Comparison of ENCODE assay signal across 8 cellular contexts in genomic region chr6:33247977-33248642, GRCh38.
DNase-seq lines count a peak whose midpoint lies in the region; ATAC-seq and TF ChIP-seq lines count a peak whose summit lies in the region.

No MANE protein-coding gene starts in this region.

- TF ChIP-seq CTCF in AG09319 (IDR thresholded peaks at IDR 0.05; ENCODE audit: low read depth, low read length), result peak; percentile 88
- TF ChIP-seq CTCF in epithelial cell of esophagus (IDR thresholded peaks at IDR 0.05; ENCODE audit: insufficient read depth, low read depth, low read length, missing control alignments), result peak; percentile 93

- H3K4me3 ChIP-seq in epithelial cell of esophagus (ENCODE audit: low read length), result peak overlapping the region; percentile 52

- in situ Hi-C loops in KBM-7 (cut with MboI; ENCODE audit: low pct_unique_long_range_greater_than_20kb, low sequenced_read_pairs), result no loop called here

- DNase-seq in AG09319 (ENCODE audit: extremely low read depth, low read depth) (peak; percentile 59), KBM-7 (peak; percentile 93), OCI-M1 (lab: John Stamatoyannopoulos, UW) (peak; percentile 94), activated T-cell treated with anti-CD3 and anti-CD28 coated beads for 4 hours (peak; percentile 96), epithelial cell of esophagus (ENCODE audit: low read depth) (peak; percentile 87), middle frontal gyrus (ENCODE audit: extremely low spot score, low spot score) (peak; percentile 71)
- DNase-seq in stimulated activated CD8-positive, alpha-beta memory T cell treated with anti-CD3 and anti-CD28 coated beads, Interleukin-15, amount 100 ng/mL, for 48 hours (ENCODE audit: low read depth in 2 of 2), result peak; percentile 74 to 80

- peak; percentile 28 for ATAC-seq in GM19397 (IDR thresholded peaks at IDR 0.05; ENCODE audit: unreplicated experiment)

Comparison
In these comparisons a context has a peak if more than half of its experiments do, and no peak if none do; other contexts are left out.
1. Peak in every context shown above with its lines: DNase-seq, ATAC-seq and H3K4me3 ChIP-seq.